Comparison of ENCODE assay signal across 1 cellular context in the genomic region with DNA sequence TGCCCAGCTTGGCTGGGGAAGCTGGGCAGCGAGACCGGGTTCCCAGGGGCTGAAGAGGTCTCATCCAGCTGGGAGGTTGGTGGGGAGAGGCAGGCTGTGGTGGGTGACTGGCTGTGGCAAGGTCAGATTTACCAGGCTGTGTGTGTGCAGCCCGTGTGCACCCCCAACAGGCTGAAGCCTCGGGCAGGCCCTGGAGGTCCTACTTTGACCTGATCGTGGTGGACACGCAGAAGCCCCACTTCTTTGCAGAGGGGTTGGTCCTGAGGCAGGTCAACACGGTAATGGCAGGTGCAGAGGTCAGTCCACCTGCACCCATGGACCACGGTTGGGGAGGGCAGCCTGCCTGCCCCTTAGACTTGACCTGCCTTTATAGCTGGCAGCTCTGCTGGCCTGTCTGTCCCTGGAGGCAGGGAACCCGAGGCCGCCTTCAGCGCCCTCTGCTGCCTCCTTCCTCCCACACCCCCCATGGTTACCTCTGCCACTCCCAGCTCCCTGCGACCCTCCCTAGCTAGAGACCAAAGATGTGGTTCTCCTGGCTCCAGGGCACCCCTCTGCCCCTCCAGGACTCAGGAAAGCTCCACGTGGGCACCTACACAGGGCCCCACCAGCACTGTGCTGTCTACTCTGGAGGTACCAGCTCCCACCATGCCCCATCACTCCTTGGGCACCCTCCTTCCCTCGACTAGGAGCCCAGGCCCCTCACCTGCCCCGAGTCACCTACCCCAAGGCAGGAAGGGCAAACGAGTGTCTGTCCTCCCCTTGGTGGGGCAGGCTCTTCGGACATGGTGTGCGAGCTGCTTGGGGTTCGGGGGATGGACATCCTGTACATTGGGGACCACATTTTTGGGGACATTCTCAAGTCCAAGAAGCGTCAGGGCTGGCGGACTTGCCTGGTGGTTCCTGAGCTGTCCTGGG.
TF ChIP-seq lines count a peak whose summit lies in the region.

No MANE protein-coding gene starts in this region.

TF ChIP-seq in K562, 482 proteins besides CTCF, POLR2A, EP300 and RAD21 (continued from another document and continues in another):
- TF ChIP-seq, protein P1, sequence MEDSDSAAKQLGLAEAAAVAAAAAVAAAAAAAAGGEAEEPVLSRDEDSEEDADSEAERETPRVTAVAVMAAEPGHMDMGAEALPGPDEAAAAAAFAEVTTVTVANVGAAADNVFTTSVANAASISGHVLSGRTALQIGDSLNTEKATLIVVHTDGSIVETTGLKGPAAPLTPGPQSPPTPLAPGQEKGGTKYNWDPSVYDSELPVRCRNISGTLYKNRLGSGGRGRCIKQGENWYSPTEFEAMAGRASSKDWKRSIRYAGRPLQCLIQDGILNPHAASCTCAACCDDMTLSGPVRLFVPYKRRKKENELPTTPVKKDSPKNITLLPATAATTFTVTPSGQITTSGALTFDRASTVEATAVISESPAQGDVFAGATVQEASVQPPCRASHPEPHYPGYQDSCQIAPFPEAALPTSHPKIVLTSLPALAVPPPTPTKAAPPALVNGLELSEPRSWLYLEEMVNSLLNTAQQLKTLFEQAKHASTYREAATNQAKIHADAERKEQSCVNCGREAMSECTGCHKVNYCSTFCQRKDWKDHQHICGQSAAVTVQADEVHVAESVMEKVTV (CRISPR knock-in tag; IDR thresholded peaks at IDR 0.05), result peak; percentile 34; the same call in 1 of the 2 replicates
- TF ChIP-seq CBX1 (IDR thresholded peaks at IDR 0.05; ENCODE audit: low read depth), result no peak
- TF ChIP-seq RBM22 (IDR thresholded peaks at IDR 0.05; ENCODE audit: low read depth, low read length, poor library complexity, severe bottlenecking), result no peak
- TF ChIP-seq RFX1 (IDR thresholded peaks at IDR 0.05), result no peak
- TF ChIP-seq, protein P2, sequence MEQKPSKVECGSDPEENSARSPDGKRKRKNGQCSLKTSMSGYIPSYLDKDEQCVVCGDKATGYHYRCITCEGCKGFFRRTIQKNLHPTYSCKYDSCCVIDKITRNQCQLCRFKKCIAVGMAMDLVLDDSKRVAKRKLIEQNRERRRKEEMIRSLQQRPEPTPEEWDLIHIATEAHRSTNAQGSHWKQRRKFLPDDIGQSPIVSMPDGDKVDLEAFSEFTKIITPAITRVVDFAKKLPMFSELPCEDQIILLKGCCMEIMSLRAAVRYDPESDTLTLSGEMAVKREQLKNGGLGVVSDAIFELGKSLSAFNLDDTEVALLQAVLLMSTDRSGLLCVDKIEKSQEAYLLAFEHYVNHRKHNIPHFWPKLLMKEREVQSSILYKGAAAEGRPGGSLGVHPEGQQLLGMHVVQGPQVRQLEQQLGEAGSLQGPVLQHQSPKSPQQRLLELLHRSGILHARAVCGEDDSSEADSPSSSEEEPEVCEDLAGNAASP (IDR thresholded peaks at IDR 0.05), result no peak
- TF ChIP-seq MTA3 (IDR thresholded peaks at IDR 0.05; ENCODE audit: borderline replicate concordance), result no peak
- TF ChIP-seq CC2D1A (IDR thresholded peaks at IDR 0.05), result 0 out of 2 replicates have a peak, but pooled peaks have one; percentile 45
- TF ChIP-seq RHOXF2B (CRISPR knock-in tag; conservative IDR thresholded peaks at IDR 0.05), result no peak
- no peak for TF ChIP-seq CBFA2T2 (conservative IDR thresholded peaks at IDR 0.05)
- TF ChIP-seq SMARCC2 (IDR thresholded peaks at IDR 0.05; ENCODE audit: low read depth), result no peak
- no peak for TF ChIP-seq ZNF766 (CRISPR knock-in tag; conservative IDR thresholded peaks at IDR 0.05)
- TF ChIP-seq, protein P3, sequence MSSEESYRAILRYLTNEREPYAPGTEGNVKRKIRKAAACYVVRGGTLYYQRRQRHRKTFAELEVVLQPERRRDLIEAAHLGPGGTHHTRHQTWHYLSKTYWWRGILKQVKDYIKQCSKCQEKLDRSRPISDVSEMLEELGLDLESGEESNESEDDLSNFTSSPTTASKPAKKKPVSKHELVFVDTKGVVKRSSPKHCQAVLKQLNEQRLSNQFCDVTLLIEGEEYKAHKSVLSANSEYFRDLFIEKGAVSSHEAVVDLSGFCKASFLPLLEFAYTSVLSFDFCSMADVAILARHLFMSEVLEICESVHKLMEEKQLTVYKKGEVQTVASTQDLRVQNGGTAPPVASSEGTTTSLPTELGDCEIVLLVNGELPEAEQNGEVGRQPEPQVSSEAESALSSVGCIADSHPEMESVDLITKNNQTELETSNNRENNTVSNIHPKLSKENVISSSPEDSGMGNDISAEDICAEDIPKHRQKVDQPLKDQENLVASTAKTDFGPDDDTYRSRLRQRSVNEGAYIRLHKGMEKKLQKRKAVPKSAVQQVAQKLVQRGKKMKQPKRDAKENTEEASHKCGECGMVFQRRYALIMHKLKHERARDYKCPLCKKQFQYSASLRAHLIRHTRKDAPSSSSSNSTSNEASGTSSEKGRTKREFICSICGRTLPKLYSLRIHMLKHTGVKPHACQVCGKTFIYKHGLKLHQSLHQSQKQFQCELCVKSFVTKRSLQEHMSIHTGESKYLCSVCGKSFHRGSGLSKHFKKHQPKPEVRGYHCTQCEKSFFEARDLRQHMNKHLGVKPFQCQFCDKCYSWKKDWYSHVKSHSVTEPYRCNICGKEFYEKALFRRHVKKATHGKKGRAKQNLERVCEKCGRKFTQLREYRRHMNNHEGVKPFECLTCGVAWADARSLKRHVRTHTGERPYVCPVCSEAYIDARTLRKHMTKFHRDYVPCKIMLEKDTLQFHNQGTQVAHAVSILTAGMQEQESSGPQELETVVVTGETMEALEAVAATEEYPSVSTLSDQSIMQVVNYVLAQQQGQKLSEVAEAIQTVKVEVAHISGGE (CRISPR knock-in tag; IDR thresholded peaks at IDR 0.05), result no peak
- no peak for TF ChIP-seq GTF2F1 (IDR thresholded peaks at IDR 0.05; ENCODE audit: low read depth, low read length)
- peak; percentile 24; the same call in 1 of the 2 replicates for TF ChIP-seq DMBX1 (CRISPR knock-in tag; IDR thresholded peaks at IDR 0.05; ENCODE audit: borderline replicate concordance)
- TF ChIP-seq SMC3 (conservative IDR thresholded peaks at IDR 0.05; ENCODE audit: insufficient read depth, low read depth, low read length), result peak; percentile 40
- no peak for TF ChIP-seq ZNF79 (CRISPR knock-in tag; IDR thresholded peaks at IDR 0.05; ENCODE audit: low read depth)
- no peak for TF ChIP-seq ZSCAN29 (IDR thresholded peaks at IDR 0.05)
- TF ChIP-seq ZNF592 (IDR thresholded peaks at IDR 0.05), result peak; percentile 63
- no peak for TF ChIP-seq ESRRB (CRISPR knock-in tag; IDR thresholded peaks at IDR 0.05; ENCODE audit: borderline replicate concordance)
- TF ChIP-seq BRCA1 (IDR thresholded peaks at IDR 0.05), result no peak
- no peak for TF ChIP-seq BRCA1 (CRISPR knock-in tag; IDR thresholded peaks at IDR 0.05)
- TF ChIP-seq BCLAF1 (IDR thresholded peaks at IDR 0.05; ENCODE audit: borderline replicate concordance in 1 of 2, control insufficient read depth in 1 of 2, low read depth in 2 of 2, low read length in 1 of 2), result no peak
- no peak for TF ChIP-seq KLF10 (CRISPR knock-in tag; IDR thresholded peaks at IDR 0.05)
- TF ChIP-seq POLR2AphosphoS5 (IDR thresholded peaks at IDR 0.05; ENCODE audit: control insufficient read depth, insufficient read depth, low read depth, low read length), result no peak
- no peak for TF ChIP-seq RFX5 (IDR thresholded peaks at IDR 0.05; ENCODE audit: low read depth, low read length)
- TF ChIP-seq TOE1 (IDR thresholded peaks at IDR 0.05; ENCODE audit: borderline replicate concordance), result no peak
- no peak for TF ChIP-seq TOE1 (CRISPR knock-in tag; IDR thresholded peaks at IDR 0.05; ENCODE audit: borderline replicate concordance, low read depth)
- TF ChIP-seq EZH2 (IDR thresholded peaks at IDR 0.05; ENCODE audit: borderline replicate concordance, low read depth, low read length), result no peak
- no peak for TF ChIP-seq TEAD1 (CRISPR knock-in tag; IDR thresholded peaks at IDR 0.05)
- TF ChIP-seq FOXP4 (CRISPR knock-in tag; IDR thresholded peaks at IDR 0.05; ENCODE audit: borderline replicate concordance), result no peak
- 0 out of 2 replicates have a peak, but pooled peaks have one; percentile 6 for TF ChIP-seq ZBTB33 (CRISPR knock-in tag; IDR thresholded peaks at IDR 0.05)
- no peak for TF ChIP-seq POLR2AphosphoS2 (IDR thresholded peaks at IDR 0.05; ENCODE audit: low read length)
- no peak for TF ChIP-seq KAT8 (IDR thresholded peaks at IDR 0.05; ENCODE audit: low read depth)
- no peak for TF ChIP-seq XRCC3 (IDR thresholded peaks at IDR 0.05)
- no peak for TF ChIP-seq MTA2 (IDR thresholded peaks at IDR 0.05; ENCODE audit: low read depth)
- TF ChIP-seq HCFC1 (IDR thresholded peaks at IDR 0.05; ENCODE audit: low read depth, low read length), result no peak
- TF ChIP-seq MXI1 (IDR thresholded peaks at IDR 0.05; ENCODE audit: low read depth, low read length), result no peak
- peak; percentile 35; the same call in 1 of the 2 replicates for TF ChIP-seq CXXC5 (CRISPR knock-in tag; IDR thresholded peaks at IDR 0.05)
- TF ChIP-seq KDM5B (IDR thresholded peaks at IDR 0.05; ENCODE audit: insufficient replicate concordance, low read depth, low read length), result no peak
- no peak for TF ChIP-seq ZNF184 (CRISPR knock-in tag; IDR thresholded peaks at IDR 0.05)
- TF ChIP-seq HOXB6 (CRISPR knock-in tag; IDR thresholded peaks at IDR 0.05; ENCODE audit: borderline replicate concordance), result no peak
- TF ChIP-seq KAT2B (IDR thresholded peaks at IDR 0.05; ENCODE audit: low read depth, low read length), result no peak
- peak; percentile 41; the same call in 1 of the 2 replicates for TF ChIP-seq CTBP1 (IDR thresholded peaks at IDR 0.05; ENCODE audit: borderline replicate concordance)
- no peak for TF ChIP-seq ZFP1 (CRISPR knock-in tag; IDR thresholded peaks at IDR 0.05)
- TF ChIP-seq ETS2 (tag; IDR thresholded peaks at IDR 0.05; ENCODE audit: borderline replicate concordance, poor library complexity, severe bottlenecking), result no peak
